Comparison of ENCODE assay signal across 13 cellular contexts in genomic region chr4:67106846-67107467, GRCh38.
DNase-seq lines count a peak whose midpoint lies in the region; ATAC-seq and TF ChIP-seq lines count a peak whose summit lies in the region.
"Had no signal": no experiment of that assay in that cellular context is flagged by ENCODE, and none has a peak within 500 bp of the region (broad histone marks: within the 10 kb centered on the region; RNA-seq: fewer than 3 reads in every experiment).

No MANE protein-coding gene starts in this region.

- no peak for TF ChIP-seq CTCF in choroid plexus epithelial cell (conservative IDR thresholded peaks at IDR 0.05; ENCODE audit: low read depth, low read length)

- no peak overlapping the region for H3K4me3 ChIP-seq in choroid plexus epithelial cell (ENCODE audit: low read depth, low read length)
- H3K4me3 ChIP-seq: upper lobe of left lung had no signal

- ATAC-seq in GM19452 (IDR thresholded peaks at IDR 0.05; ENCODE audit: unreplicated experiment) = no peak
- ATAC-seq: effector memory CD8-positive, alpha-beta T cell had no signal

- DNase-seq in NCI-H1436 (lab: John Stamatoyannopoulos, UW) (peak; percentile 60), NCI-H345 treated with DMSO at 0.1 percent for 48 hours (lab: John Stamatoyannopoulos, UW; ENCODE audit: unreplicated experiment) (peak; percentile 54), choroid plexus epithelial cell (ENCODE audit: low read depth) (peak; percentile 7), retina (peak; percentile 40), SIG-M5 (lab: John Stamatoyannopoulos, UW) (no peak), germinal center (ENCODE audit: low spot score) (no peak)
- no peak for DNase-seq in activated CD4-positive, CD25-positive, alpha-beta regulatory T cell treated with anti-CD3 and anti-CD28 coated beads, Interleukin-2, amount 50 U/mL, for 72 hours
- DNase-seq: activated CD4-positive, alpha-beta T cell treated with anti-CD3 and anti-CD28 coated beads, Interleukin-2, amount 50 U/mL, for 4 hours; Calu3; effector memory CD8-positive, alpha-beta T cell; T-helper 2 cell; upper lobe of left lung had no signal

Comparison
In these comparisons a context has a peak if more than half of its experiments do, and no peak if none do; other contexts are left out.
1. DNase-seq: peak in NCI-H1436 (single experiment), NCI-H345 treated with DMSO at 0.1 percent for 48 hours (single experiment), choroid plexus epithelial cell (single experiment) and retina (single experiment); none in activated CD4-positive, CD25-positive, alpha-beta regulatory T cell treated with anti-CD3 and anti-CD28 coated beads, Interleukin-2, amount 50 U/mL, for 72 hours (single experiment), SIG-M5 (single experiment) and germinal center (single experiment).